Comparison of ENCODE assay signal across 1 cellular context in the genomic region with DNA sequence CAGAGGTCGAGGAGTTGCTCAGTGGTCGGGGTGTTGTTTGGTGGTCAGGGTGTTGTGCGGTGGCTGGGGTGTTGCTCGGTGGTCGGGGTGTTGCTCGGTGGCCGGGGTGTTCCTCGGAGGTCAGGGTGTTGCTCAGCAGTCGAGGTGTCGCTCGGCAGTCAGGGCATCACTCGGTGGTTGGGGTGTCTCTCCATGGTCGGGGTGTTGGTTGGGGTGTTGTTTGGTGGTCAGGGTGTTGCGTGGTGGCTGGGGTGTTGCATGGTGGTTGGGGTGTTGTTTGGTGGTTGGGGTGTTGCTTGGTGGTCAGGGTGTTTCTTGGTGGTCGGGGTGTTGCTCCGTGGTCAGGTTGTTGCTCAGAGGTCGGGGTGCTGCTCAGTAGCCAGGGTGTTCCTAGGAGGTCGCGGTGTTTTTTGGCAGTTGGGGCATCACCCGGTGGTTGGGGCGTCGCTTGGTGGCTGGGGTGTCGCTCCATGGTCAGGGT.
TF ChIP-seq lines count a peak whose summit lies in the region.

No MANE protein-coding gene starts in this region.

TF ChIP-seq in H1, 55 proteins besides CTCF, POLR2A, EP300 and RAD21:
- TF ChIP-seq RFX5 (IDR thresholded peaks at IDR 0.05; ENCODE audit: borderline replicate concordance, low read depth, low read length) (no peak), KDM1A (IDR thresholded peaks at IDR 0.05; ENCODE audit: borderline replicate concordance, low read length) (no peak), SIN3A (conservative IDR thresholded peaks at IDR 0.05 in 1 of 2, IDR thresholded peaks at IDR 0.05 in 1 of 2; ENCODE audit: low read depth in 1 of 2, low read length in 2 of 2) (no peak), SRF (IDR thresholded peaks at IDR 0.05; ENCODE audit: low read depth, low read length) (no peak), JUND (IDR thresholded peaks at IDR 0.05; ENCODE audit: low read length) (no peak)
